In genomic region chr4:128347930-128348660, GRCh38 we compare ENCODE assay signal across 21 cellular contexts.
DNase-seq lines count a peak whose midpoint lies in the region; ATAC-seq and TF ChIP-seq lines count a peak whose summit lies in the region.
"Had no signal": no experiment of that assay in that cellular context is flagged by ENCODE, and none has a peak within 500 bp of the region (broad histone marks: within the 10 kb centered on the region; RNA-seq: fewer than 3 reads in every experiment).

No MANE protein-coding gene starts in this region.

- BruUV-seq in Calu3 (replicated peaks; lab: Mats Ljungman, UMichigan): no TSS peak

- intact Hi-C loops in Calu3 (cut with micrococcal nuclease; ENCODE audit: unreplicated experiment): no loop called here
- intact Hi-C loops in CD8-positive, alpha-beta T cell (cut with DNase I, micrococcal nuclease): no loop called here

- H3K4me1 Mint-ChIP-seq in activated CD4-positive, alpha-beta memory T cell treated with anti-CD3 and anti-CD28 coated beads, Interleukin-2, amount 10 ng/mL, durations not matched to agents 7 days and 5 days: no peaks in the 10 kb centered on the region
- H3K4me1 Mint-ChIP-seq in Calu3 (ENCODE audit: low read depth, unreplicated experiment): peaks cover 10% of the 10 kb centered on the region
- no peaks in the 10 kb centered on the region for H3K4me1 Mint-ChIP-seq in CD8-positive, alpha-beta T cell (ENCODE audit: low read depth)
- H3K4me1 Mint-ChIP-seq: brain had no signal

- no peaks in the 10 kb centered on the region for H3K9me3 Mint-ChIP-seq in activated CD4-positive, alpha-beta memory T cell treated with anti-CD3 and anti-CD28 coated beads, Interleukin-2, amount 10 ng/mL, durations not matched to agents 7 days and 5 days
- peaks cover 3% of the 10 kb centered on the region for H3K9me3 Mint-ChIP-seq in Calu3 (ENCODE audit: low read depth, unreplicated experiment)
- no peaks in the 10 kb centered on the region for H3K9me3 Mint-ChIP-seq in CD8-positive, alpha-beta T cell
- H3K9me3 Mint-ChIP-seq: activated naive CD4-positive, alpha-beta T cell treated with anti-CD3 and anti-CD28 coated beads for 36 hours; natural killer cell treated with Interleukin-12 subunit alpha and Interleukin-12 subunit beta and Interleukin-15 and Interleukin-18, amount 100 ng/mL, for 72 hours had no signal

- DNase-seq in AG20443 (ENCODE audit: low spot score) (peak; percentile 21), OCI-M1 (lab: John Stamatoyannopoulos, UW) (peak; percentile 41), erythroblast (lab: John Stamatoyannopoulos, UW) (peak; percentile 66 to 71), omental fat pad (ENCODE audit: low spot score) (no peak), Calu3 (no peak)
- no peak for DNase-seq in activated CD4-positive, alpha-beta memory T cell treated with anti-CD3 and anti-CD28 coated beads, Interleukin-2, amount 10 ng/mL, durations not matched to agents 7 days and 5 days
- DNase-seq in CD8-positive, alpha-beta T cell: no peak
- DNase-seq: activated CD4-positive, alpha-beta T cell treated with anti-CD3 and anti-CD28 coated beads for 48 hours; activated naive CD4-positive, alpha-beta T cell treated with anti-CD3 and anti-CD28 coated beads for 36 hours; activated T-cell treated with anti-CD3 and anti-CD28 coated beads for 4 hours; AML-193; effector CD8-positive, alpha-beta T cell; H7; MM.1S; NCI-H526 treated with DMSO at 0.1 percent for 48 hours; retina; stimulated activated CD4-positive, alpha-beta T cell treated with anti-CD3 and anti-CD28 coated beads, Interleukin-1b, Interleukin-23, amount 100 ng/mL, for 48 hours had no signal

- H3K27ac ChIP-seq in CD8-positive, alpha-beta T cell (ENCODE audit: low read depth, low read length): no peak overlapping the region

- H3K27me3 Mint-ChIP-seq in activated CD4-positive, alpha-beta memory T cell treated with anti-CD3 and anti-CD28 coated beads, Interleukin-2, amount 10 ng/mL, durations not matched to agents 7 days and 5 days: no peaks in the 10 kb centered on the region
- no peaks in the 10 kb centered on the region for H3K27me3 Mint-ChIP-seq in Calu3 (ENCODE audit: unreplicated experiment)
- no peaks in the 10 kb centered on the region for H3K27me3 Mint-ChIP-seq in CD8-positive, alpha-beta T cell (ENCODE audit: low read depth)
- H3K27me3 Mint-ChIP-seq: brain; natural killer cell treated with Interleukin-12 subunit alpha and Interleukin-12 subunit beta and Interleukin-15 and Interleukin-18, amount 100 ng/mL, for 72 hours had no signal

- H3K36me3 ChIP-seq in CD8-positive, alpha-beta T cell (ENCODE audit: insufficient read depth, low read length): no peaks in the 10 kb centered on the region

- no peak overlapping the region for H3K4me3 Mint-ChIP-seq in activated CD4-positive, alpha-beta memory T cell treated with anti-CD3 and anti-CD28 coated beads, Interleukin-2, amount 10 ng/mL, durations not matched to agents 7 days and 5 days
- no peak overlapping the region for H3K4me3 Mint-ChIP-seq in Calu3 (ENCODE audit: low read depth, unreplicated experiment)
- H3K4me3 Mint-ChIP-seq in CD8-positive, alpha-beta T cell: no peak overlapping the region
- H3K4me3 Mint-ChIP-seq: activated naive CD4-positive, alpha-beta T cell treated with anti-CD3 and anti-CD28 coated beads for 36 hours; brain; natural killer cell treated with Interleukin-12 subunit alpha and Interleukin-12 subunit beta and Interleukin-15 and Interleukin-18, amount 100 ng/mL, for 72 hours had no signal

- H3K36me3 Mint-ChIP-seq in activated CD4-positive, alpha-beta memory T cell treated with anti-CD3 and anti-CD28 coated beads, Interleukin-2, amount 10 ng/mL, durations not matched to agents 7 days and 5 days (ENCODE audit: low read depth): no peaks in the 10 kb centered on the region
- no peaks in the 10 kb centered on the region for H3K36me3 Mint-ChIP-seq in Calu3 (ENCODE audit: insufficient read depth, unreplicated experiment)
- H3K36me3 Mint-ChIP-seq in CD8-positive, alpha-beta T cell: peaks cover 7% of the 10 kb centered on the region
- H3K36me3 Mint-ChIP-seq: brain; natural killer cell treated with Interleukin-12 subunit alpha and Interleukin-12 subunit beta and Interleukin-15 and Interleukin-18, amount 100 ng/mL, for 72 hours had no signal

- POLR2A ChIA-PET in activated CD4-positive, alpha-beta memory T cell treated with anti-CD3 and anti-CD28 coated beads, Interleukin-2, amount 10 ng/mL, durations not matched to agents 7 days and 5 days (lab: Charles Lee): no interaction called here
- POLR2A ChIA-PET in CD8-positive, alpha-beta T cell (lab: Charles Lee): no interaction called here

- no peak for TF ChIP-seq POLR2A in erythroblast (IDR thresholded peaks at IDR 0.05; ENCODE audit: low read length)

- no peaks in the 10 kb centered on the region for H3K9me3 ChIP-seq in CD8-positive, alpha-beta T cell (ENCODE audit: low read length)

- no peaks in the 10 kb centered on the region for H3K27me3 ChIP-seq in CD8-positive, alpha-beta T cell (ENCODE audit: insufficient read depth, low read length)

- H3K4me3 ChIP-seq in CD8-positive, alpha-beta T cell (ENCODE audit: low read depth, low read length): no peak overlapping the region
- H3K4me3 ChIP-seq: lung had no signal

- no peaks in the 10 kb centered on the region for H3K4me1 ChIP-seq in CD8-positive, alpha-beta T cell (ENCODE audit: insufficient read depth, low read length)

- peak; percentile 57 for ATAC-seq in omental fat pad (ENCODE audit: low FRiP score)
- ATAC-seq in GM19035 (IDR thresholded peaks at IDR 0.05; ENCODE audit: unreplicated experiment): no peak
- no peak for ATAC-seq in CD8-positive, alpha-beta T cell
- ATAC-seq: natural killer cell treated with Interleukin-12 subunit alpha and Interleukin-12 subunit beta and Interleukin-15 and Interleukin-18, amount 100 ng/mL, for 72 hours had no signal

- H3K27ac Mint-ChIP-seq in activated CD4-positive, alpha-beta memory T cell treated with anti-CD3 and anti-CD28 coated beads, Interleukin-2, amount 10 ng/mL, durations not matched to agents 7 days and 5 days: no peak overlapping the region
- H3K27ac Mint-ChIP-seq in Calu3 (ENCODE audit: unreplicated experiment): no peak overlapping the region
- H3K27ac Mint-ChIP-seq in CD8-positive, alpha-beta T cell: no peak overlapping the region
- H3K27ac Mint-ChIP-seq: activated naive CD4-positive, alpha-beta T cell treated with anti-CD3 and anti-CD28 coated beads for 36 hours; brain; natural killer cell treated with Interleukin-12 subunit alpha and Interleukin-12 subunit beta and Interleukin-15 and Interleukin-18, amount 100 ng/mL, for 72 hours had no signal

- TF ChIP-seq CTCF in omental fat pad (IDR thresholded peaks at IDR 0.05): no peak
- no peak for TF ChIP-seq CTCF in Calu3 (IDR thresholded peaks at IDR 0.05; ENCODE audit: unreplicated experiment)
- TF ChIP-seq CTCF in CD8-positive, alpha-beta T cell (IDR thresholded peaks at IDR 0.05): no peak

- CTCF ChIA-PET in activated CD4-positive, alpha-beta memory T cell treated with anti-CD3 and anti-CD28 coated beads, Interleukin-2, amount 10 ng/mL, durations not matched to agents 7 days and 5 days (lab: Charles Lee): no interaction called here
- CTCF ChIA-PET in Calu3 (lab: Charles Lee): no interaction called here
- CTCF ChIA-PET in CD8-positive, alpha-beta T cell (lab: Charles Lee): no interaction called here

Comparison
In these comparisons a context has a peak if more than half of its experiments do, and no peak if none do; other contexts are left out.
1. DNase-seq: peak in AG20443 (single experiment), OCI-M1 (single experiment) and erythroblast (2 of 2); none in omental fat pad (single experiment), activated CD4-positive, alpha-beta memory T cell treated with anti-CD3 and anti-CD28 coated beads, Interleukin-2, amount 10 ng/mL, durations not matched to agents 7 days and 5 days (single experiment), Calu3 (single experiment) and CD8-positive, alpha-beta T cell (0 of 7).